1 cellular context compared by ENCODE assay signal in genomic region chr17:69060835-69061234, GRCh38.
TF ChIP-seq lines count a peak whose summit lies in the region.

TSS of gene ABCA9 (minus strand) at chr17:69060927. CDS start at chr17:69051126, 9,801 bp downstream.

TF ChIP-seq in WTC11, 78 proteins besides CTCF, POLR2A, EP300 and RAD21 (continued from another document):
- TF ChIP-seq GABPB1 (CRISPR knock-in tag; IDR thresholded peaks at IDR 0.05) (no peak), ESRRA (CRISPR knock-in tag; IDR thresholded peaks at IDR 0.05; ENCODE audit: borderline replicate concordance) (no peak), ZNF138 (CRISPR knock-in tag; conservative IDR thresholded peaks at IDR 0.05) (no peak), ATF3 (CRISPR knock-in tag; conservative IDR thresholded peaks at IDR 0.05) (no peak)
